In genomic region chr12:65511134-65511912, GRCh38 we compare ENCODE assay signal across 12 cellular contexts.
A peak's percentile ranks its signal among the peaks of the same experiment; 100 is the strongest.
DNase-seq lines count a peak whose midpoint lies in the region; ATAC-seq, FAIRE-seq and TF ChIP-seq lines count a peak whose summit lies in the region.
"Had no signal": no experiment of that assay in that cellular context is flagged by ENCODE, and none has a peak within 500 bp of the region (broad histone marks: within the 10 kb centered on the region; RNA-seq: fewer than 3 reads in every experiment).

No MANE protein-coding gene starts in this region.

- TF ChIP-seq POLR2A in gastrocnemius medialis (IDR thresholded peaks at IDR 0.05), result no peak

- H3K9ac ChIP-seq in SK-N-MC (ENCODE audit: insufficient read length), result no peak overlapping the region

- TF ChIP-seq CTCF in fibroblast of mammary gland (conservative IDR thresholded peaks at IDR 0.05; ENCODE audit: control insufficient read depth, insufficient read depth, low read depth, low read length) (peak; percentile 13), gastrocnemius medialis (IDR thresholded peaks at IDR 0.05 in 4 of 5, conservative IDR thresholded peaks at IDR 0.05 in 1 of 5) (no peak)

- WGBS in mesodermal cell (ENCODE audit: insufficient coverage in 2 of 2), 2 experiments, result 94 to 96% methylated on average over 8 of the region's 13 CpGs

- H3K27ac ChIP-seq in SK-N-MC (peak overlapping the region; percentile 10; the same call in 1 of the 2 replicates), mesodermal cell (ENCODE audit: low read depth, low read length, severe bottlenecking) (peak overlapping the region; percentile 72), gastrocnemius medialis (no peak overlapping the region)

- H3K4me3 ChIP-seq in SK-N-MC, result peak overlapping the region; percentile 50
- H3K4me3 ChIP-seq in fibroblast of mammary gland (ENCODE audit: control insufficient read depth, low read depth, low read length), result no peak overlapping the region
- no peak overlapping the region for H3K4me3 ChIP-seq in mesodermal cell (ENCODE audit: extremely low read depth, insufficient read depth, low read length, poor library complexity, severe bottlenecking)
- H3K4me3 ChIP-seq in gastrocnemius medialis, result no peak overlapping the region

- no peaks in the 10 kb centered on the region for H3K27me3 ChIP-seq in gastrocnemius medialis

- no peaks in the 10 kb centered on the region for H3K9me3 ChIP-seq in SK-N-MC (ENCODE audit: low read depth, low read length)
- no peaks in the 10 kb centered on the region for H3K9me3 ChIP-seq in mesodermal cell (ENCODE audit: control insufficient read depth, low read length)
- no peaks in the 10 kb centered on the region for H3K9me3 ChIP-seq in gastrocnemius medialis

- no peak for ATAC-seq in gastrocnemius medialis

- no peaks in the 10 kb centered on the region for H3K36me3 ChIP-seq in SK-N-MC (ENCODE audit: insufficient read depth, low read length)
- no peaks in the 10 kb centered on the region for H3K36me3 ChIP-seq in mesodermal cell (ENCODE audit: control insufficient read depth, insufficient read depth, low read length)
- H3K36me3 ChIP-seq in gastrocnemius medialis, result no peaks in the 10 kb centered on the region

- no peak for DNase-seq in SK-N-MC (ENCODE audit: low read depth, low spot score)
- DNase-seq in fibroblast of mammary gland (ENCODE audit: low read depth), result peak; percentile 38
- DNase-seq in urothelium cell line (ENCODE audit: low spot score), result no peak
- DNase-seq in gastrocnemius medialis, result no peak
- no peak for DNase-seq in activated naive CD4-positive, alpha-beta T cell treated with anti-CD3 and anti-CD28 coated beads, Interleukin-2, amount 50 U/mL, for 16 hours
- no peak for DNase-seq in COLO829 (ENCODE audit: low spot score)
- DNase-seq: activated CD4-positive, alpha-beta T cell treated with anti-CD3 and anti-CD28 coated beads for 48 hours; central memory CD4-positive, alpha-beta T cell; NCI-H146; NK-92 treated with Interleukin-12 subunit alpha and Interleukin-12 subunit beta, amount 100 ng/mL, for 24 hours; SW 1271 had no signal

- peak; percentile 58 for FAIRE-seq in urothelium cell line (lab: Jason Lieb, UNC)

- intact Hi-C loops in gastrocnemius medialis (cut with DNase I; ENCODE audit: low total_unique reads), result no loop called here

- peaks cover 9% of the 10 kb centered on the region for H3K4me1 ChIP-seq in mesodermal cell (ENCODE audit: control insufficient read depth, insufficient read depth, low read length, poor library complexity, severe bottlenecking)
- H3K4me1 ChIP-seq in gastrocnemius medialis, result peaks cover 0 to 5% of the 10 kb centered on the region in 2 donors

- in situ Hi-C loops in gastrocnemius medialis (cut with MboI; ENCODE audit: low sequenced_read_pairs in 4 of 4), result no loop called here

Comparison
In these comparisons a context has a peak if more than half of its experiments do, and no peak if none do; other contexts are left out.
1. H3K27ac ChIP-seq: peak in SK-N-MC (single experiment) and mesodermal cell (single experiment); none in gastrocnemius medialis (0 of 4).